8 cellular contexts compared by ENCODE assay signal in the genomic region with DNA sequence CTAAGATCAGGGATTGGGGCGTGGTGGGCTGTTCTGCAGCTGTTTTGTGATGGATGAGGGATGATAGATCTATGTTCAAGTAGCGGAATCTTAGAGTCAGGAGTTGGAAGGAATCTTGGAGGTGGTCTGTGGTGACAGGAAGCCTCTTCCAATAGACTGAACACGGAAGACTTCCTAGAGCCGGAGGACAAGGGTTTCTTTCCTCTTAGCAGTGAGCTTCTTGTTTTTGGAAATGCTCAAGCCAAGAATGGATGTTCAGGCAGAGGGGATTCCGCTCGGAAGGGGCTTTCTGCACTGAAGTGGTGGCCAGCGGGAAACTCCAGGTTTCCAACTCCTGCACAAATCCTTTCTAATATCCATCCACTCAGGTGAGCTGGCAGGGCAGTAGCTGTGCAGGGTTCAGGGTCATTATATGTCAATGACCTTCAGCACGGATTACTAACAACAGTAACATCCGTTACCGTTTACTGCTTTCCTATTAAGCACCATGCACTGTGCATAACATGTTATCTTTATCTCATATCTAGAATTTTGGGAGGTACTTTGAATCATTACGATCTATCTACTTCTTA. TPM values are rescaled to one million over a fixed set of nuclear protein-coding genes. Genes with fewer than 3 reads are reported as not detected.
A peak's percentile ranks its signal among the peaks of the same experiment; 100 is the strongest.
DNase-seq lines count a peak whose midpoint lies in the region; ATAC-seq, FAIRE-seq and TF ChIP-seq lines count a peak whose summit lies in the region.

No MANE protein-coding gene starts in this region.

- no peak for TF ChIP-seq EP300 in GM12878 (IDR thresholded peaks at IDR 0.05; ENCODE audit: borderline replicate concordance in 1 of 2, control insufficient read depth in 1 of 2, low read depth in 2 of 2, low read length in 2 of 2)

- TSS peak; percentile 70 for BruUV-seq in GM12878 (replicated peaks; lab: Mats Ljungman, UMichigan)

- peaks cover 16% of the 10 kb centered on the region for H3K79me2 ChIP-seq in GM12878 (ENCODE audit: control insufficient read depth, insufficient read depth, low read length)

- intact Hi-C loops in GM12878 (cut with micrococcal nuclease; ENCODE audit: unreplicated experiment): loop anchor here (2.0 kb wide), 1 partner anchor 25 kb away; the partner anchor contains the start of gene CZIB
- intact Hi-C loops in lower leg skin (cut with DNase I; ENCODE audit: low total_unique reads): no loop called here
- intact Hi-C loops in upper lobe of right lung (cut with DNase I): no loop called here

- H3K4me2 ChIP-seq in GM12878 (ENCODE audit: control insufficient read depth, insufficient read depth): peak overlapping the region; percentile 53

- TF ChIP-seq RAD21 in GM12878 (IDR thresholded peaks at IDR 0.05; ENCODE audit: insufficient read depth, low read depth, low read length): no peak

- H3K9me3 ChIP-seq in GM12878 (replicated peaks; ENCODE audit: control insufficient read depth, insufficient read depth, low read length) (no peaks in the 10 kb centered on the region), upper lobe of right lung (no peaks in the 10 kb centered on the region)

- peak; percentile 8 for ATAC-seq in HG03520 (IDR thresholded peaks at IDR 0.05; ENCODE audit: unreplicated experiment)
- ATAC-seq in GM12878: peak; percentile 3
- no peak for ATAC-seq in upper lobe of right lung

- RAD21 ChIA-PET in GM12878 (lab: Charles Lee; ENCODE audit: unreplicated experiment): interaction anchor here (1.6 kb wide), 1 partner anchor 10 kb away, joined by 5 read pairs; no protein-coding TSS in a partner anchor

- SMC1A ChIA-PET in GM12878 (lab: Charles Lee; ENCODE audit: uncharacterized antibody, unreplicated experiment): no interaction called here

- H3K36me3 ChIP-seq in GM12878 (ENCODE audit: control insufficient read depth in 2 of 2, insufficient read depth in 2 of 2, low read length in 1 of 2): peaks cover 0 to 4% of the 10 kb centered on the region in 2 experiments; a peak in 1 of 4 replicates
- H3K36me3 ChIP-seq in upper lobe of right lung: peaks cover 6% of the 10 kb centered on the region

- no peak for FAIRE-seq in GM12878 (lab: Jason Lieb, UNC)

- peak overlapping the region; percentile 99 for H3K9ac ChIP-seq in GM12878 (ENCODE audit: control insufficient read depth, insufficient read depth, low read length)

- H2AFZ ChIP-seq in GM12878 (ENCODE audit: control insufficient read depth, low read depth, low read length): peak overlapping the region; percentile 84

- H3K27me3 ChIP-seq in GM12878 (replicated peaks in 1 of 2; ENCODE audit: control insufficient read depth in 2 of 2, insufficient read depth in 2 of 2, low read length in 1 of 2): no peaks in the 10 kb centered on the region
- H3K27me3 ChIP-seq in upper lobe of right lung: no peaks in the 10 kb centered on the region

- in situ Hi-C loops in GM12878 (cut with MboI): loop anchor here (25.0 kb wide), 1 partner anchor 284 kb away; the partner anchor contains the start of gene ECHDC2

- DNase-seq in NCI-H82 (lab: John Stamatoyannopoulos, UW) (peak; percentile 43), NCI-H82 treated with DMSO at 0.1 percent for 48 hours (lab: John Stamatoyannopoulos, UW; ENCODE audit: unreplicated experiment) (no peak), GM12878 (ENCODE audit: low read depth, low spot score) (no peak), lower leg skin (ENCODE audit: low spot score in 2 of 2) (no peak), upper lobe of right lung (no peak), T-helper 9 cell (no peak), hippocampal formation (lab: John Stamatoyannopoulos, UW) (no peak)

- CTCF ChIA-PET in GM12878 (lab: Yijun Ruan, JAX): interaction anchor here (1.4 to 3.9 kb wide), 4 partner anchors 9 to 197 kb away, joined by 4 to 32 read pairs (median 6); no protein-coding TSS in a partner anchor

- H3K4me1 ChIP-seq in GM12878 (ENCODE audit: control insufficient read depth, insufficient read depth, low read length) (peaks cover 2% of the 10 kb centered on the region; the same call in 1 of the 2 replicates), upper lobe of right lung (peaks cover 31% of the 10 kb centered on the region)

- H3K27ac ChIP-seq in GM12878 (ENCODE audit: control insufficient read depth, insufficient read depth): 0 out of 2 replicates have a peak overlapping the region, but pooled peaks have one; percentile 94
- H3K27ac ChIP-seq in upper lobe of right lung: peak overlapping the region; percentile 100

- H3K4me3 ChIP-seq in GM12878 (peak overlapping the region; percentile 72), lower leg skin (ENCODE audit: low read depth, poor library complexity, severe bottlenecking) (peak overlapping the region; percentile 93), upper lobe of right lung (peak overlapping the region; percentile 92)

- WGBS in GM12878 (ENCODE audit: insufficient coverage, insufficient replicate concordance, low lambda C conversion rate, missing lambda C conversion rate): 59% methylated on average over 11 of the region's 11 CpGs
- 38 to 41% methylated on average over 11 of the region's 11 CpGs for WGBS in lower leg skin, 2 donors

- TF ChIP-seq POLR2A in GM12878 (IDR thresholded peaks at IDR 0.05; ENCODE audit: low read depth, low read length): no peak
- TF ChIP-seq POLR2A in lower leg skin (IDR thresholded peaks at IDR 0.05): no peak

- no peaks in the 10 kb centered on the region for H4K20me1 ChIP-seq in GM12878 (ENCODE audit: control insufficient read depth, insufficient read depth)

- TF ChIP-seq CTCF in GM12878 (IDR thresholded peaks at IDR 0.05 in 2 of 3, conservative IDR thresholded peaks at IDR 0.05 in 1 of 3; ENCODE audit: control insufficient read depth in 2 of 3, extremely low read depth in 1 of 3, insufficient read depth in 1 of 3, low read depth in 3 of 3, low read length in 3 of 3) (no peak), lower leg skin (IDR thresholded peaks at IDR 0.05) (no peak), upper lobe of right lung (IDR thresholded peaks at IDR 0.05) (no peak)

- POLR2A ChIA-PET in GM12878 (lab: Charles Lee): interaction anchor here (0.6 to 0.9 kb wide), 2 partner anchors 16 to 169 kb away, joined by 3 read pairs; no protein-coding TSS in a partner anchor

RNA-seq across cellular contexts. Expression of gene CPT2, which starts 0.6 kb away (rescaled TPM):
- total RNA-seq in GM12878 (2013; cell fraction: nucleolus; rRNA removed): 19.9 and 21.9 TPM in 2 replicates
- total RNA-seq in GM12878 (2014; rRNA removed): 34.6 and 35.1 TPM in 2 replicates
- total RNA-seq in GM12878 (2014; rRNA removed; fragmentation: Illumina TruSeq; extraction: Trizol): 21.4 and 23.5 TPM in 2 replicates
- total RNA-seq in GM12878 (2021): 26.9 and 29.4 TPM in 2 replicates
- 13.1 TPM for polyA plus RNA-seq in GM12878 (2011; ENCODE audit: low read depth)
- polyA plus RNA-seq in GM12878 (2011; rRNA removed): 16.2 and 20.3 TPM in 2 replicates
- polyA plus RNA-seq in GM12878 (2011; cell fraction: cytosol; rRNA removed): 25.0 and 26.3 TPM in 2 replicates
- 9.3 and 11.3 TPM in 2 replicates for polyA plus RNA-seq in GM12878 (2011; cell fraction: nucleus; rRNA removed)
- 15.7 and 18.9 TPM in 2 replicates for polyA plus RNA-seq in GM12878 (2012)
- 29.6 and 30.8 TPM in 2 replicates for polyA plus RNA-seq in GM12878 (2014; fragmentation: Illumina TruSeq; extraction: Trizol)
- polyA plus RNA-seq in GM12878 (2014; fragmentation: Nextera tagmentation; extraction: Ambion mirVana): 10 to 100 TPM; 10.1 to 10.9 TPM
- polyA plus RNA-seq in GM12878 (2014; rRNA removed): 22.4 and 23.1 TPM in 2 replicates
- polyA plus RNA-seq in GM12878 (2016; fragmentation: Nextera tagmentation; extraction: Ambion mirVana): 10 to 100 TPM; 33.1 to 36.2 TPM
- polyA minus RNA-seq in GM12878 (2011; rRNA and poly(A)+ RNA removed): 20.4 and 22.8 TPM in 2 replicates
- polyA minus RNA-seq in GM12878 (2011; cell fraction: cytosol; rRNA and poly(A)+ RNA removed): 6.7 and 7.5 TPM in 2 replicates
- polyA minus RNA-seq in GM12878 (2011; cell fraction: nucleus; rRNA and poly(A)+ RNA removed): 6.2 and 9.5 TPM in 2 replicates
- 10 to 100 TPM; 30.1 to 47.1 (median 36.7) TPM for total RNA-seq in lower leg skin
- 24.1 TPM for total RNA-seq in upper lobe of right lung

RNA-seq across cellular contexts. Expression of gene CZIB, which starts 24.4 kb away (rescaled TPM):
- 69.0 and 71.8 TPM in 2 replicates for total RNA-seq in GM12878 (2013; cell fraction: nucleolus; rRNA removed)
- total RNA-seq in GM12878 (2014; rRNA removed) (37.8 and 45.1 TPM in 2 replicates), GM12878 (2014; rRNA removed; fragmentation: Illumina TruSeq; extraction: Trizol) (35.2 and 36.1 TPM in 2 replicates), GM12878 (2021) (32.8 and 38.1 TPM in 2 replicates), lower leg skin (10 to 100 TPM; 19.1 to 39.8 (median 29.0) TPM), upper lobe of right lung (58.0 TPM)
- 34.6 TPM for polyA plus RNA-seq in GM12878 (2011; ENCODE audit: low read depth)
- polyA plus RNA-seq in GM12878 (2011; rRNA removed) (62.9 and 66.8 TPM in 2 replicates), GM12878 (2014; fragmentation: Illumina TruSeq; extraction: Trizol) (43.3 and 43.6 TPM in 2 replicates), GM12878 (2014; fragmentation: Nextera tagmentation; extraction: Ambion mirVana) (10 to 100 TPM; 55.1 to 68.3 TPM), GM12878 (2014; rRNA removed) (41.8 and 45.7 TPM in 2 replicates), GM12878 (2016; fragmentation: Nextera tagmentation; extraction: Ambion mirVana) (10 to 100 TPM; 65.4 to 66.7 TPM)
- polyA plus RNA-seq in GM12878 (2011; cell fraction: cytosol; rRNA removed): 45.0 and 48.2 TPM in 2 replicates
- polyA plus RNA-seq in GM12878 (2011; cell fraction: nucleus; rRNA removed): 50.8 and 67.9 TPM in 2 replicates
- polyA plus RNA-seq in GM12878 (2012): 32.6 and 34.7 TPM in 2 replicates
- polyA minus RNA-seq in GM12878 (2011; rRNA and poly(A)+ RNA removed): 28.1 and 30.6 TPM in 2 replicates
- 5.1 and 8.4 TPM in 2 replicates for polyA minus RNA-seq in GM12878 (2011; cell fraction: cytosol; rRNA and poly(A)+ RNA removed)
- 39.0 and 53.4 TPM in 2 replicates for polyA minus RNA-seq in GM12878 (2011; cell fraction: nucleus; rRNA and poly(A)+ RNA removed)

RNA-seq across cellular contexts. Expression of gene MAGOH, which starts 42.3 kb away (rescaled TPM):
- total RNA-seq in GM12878 (2013; cell fraction: nucleolus; rRNA removed): 21.7 and 23.6 TPM in 2 replicates
- total RNA-seq in GM12878 (2014; rRNA removed) (62.6 and 67.5 TPM in 2 replicates), GM12878 (2014; rRNA removed; fragmentation: Illumina TruSeq; extraction: Trizol) (87.9 and 90.7 TPM in 2 replicates), GM12878 (2021) (66.8 and 70.7 TPM in 2 replicates), lower leg skin (10 to 100 TPM; 15.2 to 33.7 (median 21.1) TPM), upper lobe of right lung (38.8 TPM)
- polyA plus RNA-seq in GM12878 (2011; ENCODE audit: low read depth): 73.4 TPM
- polyA plus RNA-seq in GM12878 (2011; rRNA removed) (79.4 and 112 TPM in 2 replicates), GM12878 (2014; fragmentation: Illumina TruSeq; extraction: Trizol) (134 and 172 TPM in 2 replicates), GM12878 (2014; fragmentation: Nextera tagmentation; extraction: Ambion mirVana) (100 to 1,000 TPM in 1 of 2 experiments, 10 to 100 TPM in 1; 85.4 to 261 TPM), GM12878 (2014; rRNA removed) (129 and 140 TPM in 2 replicates), GM12878 (2016; fragmentation: Nextera tagmentation; extraction: Ambion mirVana) (10 to 100 TPM; 62.6 to 91.8 TPM)
- 11.5 and 18.6 TPM in 2 replicates for polyA plus RNA-seq in GM12878 (2011; cell fraction: cytosol; rRNA removed)
- polyA plus RNA-seq in GM12878 (2011; cell fraction: nucleus; rRNA removed): 12.1 and 20.2 TPM in 2 replicates
- 79.8 and 121 TPM in 2 replicates for polyA plus RNA-seq in GM12878 (2012)
- 14.7 and 20.8 TPM in 2 replicates for polyA minus RNA-seq in GM12878 (2011; rRNA and poly(A)+ RNA removed)
- polyA minus RNA-seq in GM12878 (2011; cell fraction: cytosol; rRNA and poly(A)+ RNA removed): 11.8 and 17.3 TPM in 2 replicates
- polyA minus RNA-seq in GM12878 (2011; cell fraction: nucleus; rRNA and poly(A)+ RNA removed): 7.4 and 19.2 TPM in 2 replicates

RNA-seq across cellular contexts. Expression of gene SLC1A7, which starts 53.6 kb away (rescaled TPM):
- total RNA-seq in GM12878 (2013; cell fraction: nucleolus; rRNA removed): not detected in 2 replicates
- not detected in 2 replicates for total RNA-seq in GM12878 (2014; rRNA removed)
- total RNA-seq in GM12878 (2014; rRNA removed; fragmentation: Illumina TruSeq; extraction: Trizol): not detected in 2 replicates
- total RNA-seq in GM12878 (2021): not detected in 2 replicates
- not detected for polyA plus RNA-seq in GM12878 (2011; ENCODE audit: low read depth)
- not detected in 2 replicates for polyA plus RNA-seq in GM12878 (2011; rRNA removed)
- polyA plus RNA-seq in GM12878 (2011; cell fraction: cytosol; rRNA removed): not detected in 2 replicates
- not detected in 2 replicates for polyA plus RNA-seq in GM12878 (2011; cell fraction: nucleus; rRNA removed)
- polyA plus RNA-seq in GM12878 (2012): not detected in 2 replicates
- polyA plus RNA-seq in GM12878 (2014; fragmentation: Illumina TruSeq; extraction: Trizol): not detected in 2 replicates
- polyA plus RNA-seq in GM12878 (2014; fragmentation: Nextera tagmentation; extraction: Ambion mirVana): not detected
- not detected in 2 replicates for polyA plus RNA-seq in GM12878 (2014; rRNA removed)
- polyA plus RNA-seq in GM12878 (2016; fragmentation: Nextera tagmentation; extraction: Ambion mirVana): not detected
- not detected in 2 replicates for polyA minus RNA-seq in GM12878 (2011; rRNA and poly(A)+ RNA removed)
- not detected in 2 replicates for polyA minus RNA-seq in GM12878 (2011; cell fraction: cytosol; rRNA and poly(A)+ RNA removed)
- not detected in 2 replicates for polyA minus RNA-seq in GM12878 (2011; cell fraction: nucleus; rRNA and poly(A)+ RNA removed)
- not detected for total RNA-seq in lower leg skin
- 0.26 TPM for total RNA-seq in upper lobe of right lung
